ENCODE assay signal across 17 cellular contexts in genomic region chr10:14487511-14487909, GRCh38.
DNase-seq lines count a peak whose midpoint lies in the region; ATAC-seq, FAIRE-seq and TF ChIP-seq lines count a peak whose summit lies in the region.
"Had no signal": no experiment of that assay in that cellular context is flagged by ENCODE, and none has a peak within 500 bp of the region (broad histone marks: within the 10 kb centered on the region; RNA-seq: fewer than 3 reads in every experiment).

No MANE protein-coding gene starts in this region.

- FAIRE-seq in bronchial epithelial cell (lab: Jason Lieb, UNC), result no peak
- FAIRE-seq: GM12891 had no signal

- H3K4me2 ChIP-seq in OCI-LY7 (ENCODE audit: low read length), result no peak overlapping the region

- H2AFZ ChIP-seq in OCI-LY7 (ENCODE audit: low read length), result no peak overlapping the region

- H3K27ac ChIP-seq in AG04450 (ENCODE audit: low read depth, low read length) (peak overlapping the region; percentile 87), OCI-LY7 (ENCODE audit: low read depth, low read length, poor library complexity, severe bottlenecking) (no peak overlapping the region)
- H3K27ac ChIP-seq: skin epidermis, upper lobe of left lung had no signal

- intact Hi-C loops in OCI-LY7 (cut with micrococcal nuclease; ENCODE audit: unreplicated experiment), result no loop called here

- H4K20me1 ChIP-seq in OCI-LY7 (ENCODE audit: insufficient read depth, low read length), result no peaks in the 10 kb centered on the region

- H3K27me3 ChIP-seq in AG04450 (ENCODE audit: control insufficient read depth, insufficient read depth, low read length) (no peaks in the 10 kb centered on the region), bronchial epithelial cell (ENCODE audit: control insufficient read depth, insufficient read depth, low read length) (no peaks in the 10 kb centered on the region)

- no TSS peak for BruUV-seq in OCI-LY7 (replicated peaks; lab: Mats Ljungman, UMichigan)

- no peak for ATAC-seq in HG02610 (IDR thresholded peaks at IDR 0.05; ENCODE audit: unreplicated experiment)
- ATAC-seq: PC-3 had no signal

- DNase-seq in AG04450 (ENCODE audit: low read depth, low spot score) (peak; percentile 50), NCI-H146 treated with DMSO at 0.1 percent for 48 hours (lab: John Stamatoyannopoulos, UW; ENCODE audit: unreplicated experiment) (peak; percentile 73), bronchial epithelial cell (ENCODE audit: low read depth) (peak; percentile 22), iris pigment epithelial cell (ENCODE audit: low read depth) (peak; percentile 55), OCI-LY7 (ENCODE audit: low spot score) (no peak), NCI-H1694 treated with DMSO at 0.1 percent for 48 hours (lab: John Stamatoyannopoulos, UW) (no peak), DMS53 (lab: John Stamatoyannopoulos, UW) (no peak)
- DNase-seq: activated CD4-positive, alpha-beta memory T cell treated with anti-CD3 and anti-CD28 coated beads, Interleukin-2, amount 10 ng/mL, durations not matched to agents 7 days and 5 days; activated naive CD8-positive, alpha-beta T cell treated with anti-CD3 and anti-CD28 coated beads for 36 hours; activated T-cell treated with anti-CD3 and anti-CD28 coated beads, Interleukin-2, amount 50 U/mL, for 48 hours; kidney glomerular epithelial cell; NCI-H226; PC-3; upper lobe of left lung had no signal

- POLR2A ChIA-PET in AG04450 (lab: Yijun Ruan, JAX) (interaction anchor here (0.5 to 2.7 kb wide), 6 partner anchors 39 to 475 kb away, joined by 3 to 27 read pairs (median 8); partner anchors contain the start of genes CDNF, HSPA14 and MSANTD7), OCI-LY7 (lab: Charles Lee) (interaction anchor here (0.7 to 1.6 kb wide), 2 partner anchors 10 to 1106 kb away, joined by 4 to 11 read pairs; no protein-coding TSS in a partner anchor)

- H3K4me3 ChIP-seq in AG04450 (ENCODE audit: low read depth, low read length) (peak overlapping the region; percentile 34; the same call in 1 of the 2 replicates), bronchial epithelial cell (ENCODE audit: low read depth, low read length) (no peak overlapping the region), OCI-LY7 (ENCODE audit: low read depth, low read length, poor library complexity, severe bottlenecking) (no peak overlapping the region)
- H3K4me3 ChIP-seq: skin epidermis, upper lobe of left lung had no signal

- no peak for TF ChIP-seq CTCF in AG04450 (IDR thresholded peaks at IDR 0.05; ENCODE audit: low read depth, low read length)
- TF ChIP-seq CTCF in bronchial epithelial cell (IDR thresholded peaks at IDR 0.05; ENCODE audit: insufficient read depth, low read length, severe bottlenecking), result no peak
- no peak for TF ChIP-seq CTCF in OCI-LY7 (conservative IDR thresholded peaks at IDR 0.05; ENCODE audit: low read length)

- CTCF ChIA-PET in AG04450 (lab: Charles Lee) (interaction anchor here (0.6 to 3.1 kb wide), 5 partner anchors 9 to 291 kb away, joined by 3 to 16 read pairs (median 4); no protein-coding TSS in a partner anchor), OCI-LY7 (lab: Charles Lee; ENCODE audit: unreplicated experiment) (no interaction called here)

- peaks cover 11% of the 10 kb centered on the region for H3K9me3 ChIP-seq in AG04450 (ENCODE audit: control insufficient read depth, insufficient read depth, low read length)
- H3K9me3 ChIP-seq in OCI-LY7 (ENCODE audit: low read length), result no peaks in the 10 kb centered on the region
- H3K9me3 ChIP-seq: upper lobe of left lung had no signal

- no peaks in the 10 kb centered on the region for H3K36me3 ChIP-seq in bronchial epithelial cell (ENCODE audit: control insufficient read depth, insufficient read depth, low read length)
- H3K36me3 ChIP-seq in OCI-LY7 (ENCODE audit: insufficient read depth, low read length), result no peaks in the 10 kb centered on the region
- H3K36me3 ChIP-seq: upper lobe of left lung had no signal

- no peaks in the 10 kb centered on the region for H3K9me2 ChIP-seq in OCI-LY7 (ENCODE audit: insufficient read depth, low read length)

- H3K79me2 ChIP-seq in OCI-LY7 (ENCODE audit: insufficient read depth, low read depth, low read length), result no peaks in the 10 kb centered on the region

- H3K4me1 ChIP-seq in OCI-LY7 (ENCODE audit: insufficient read depth, low read length, poor library complexity, severe bottlenecking), result no peaks in the 10 kb centered on the region

Comparison
In these comparisons a context has a peak if more than half of its experiments do, and no peak if none do; other contexts are left out.
1. DNase-seq: peak in AG04450 (single experiment), NCI-H146 treated with DMSO at 0.1 percent for 48 hours (single experiment), bronchial epithelial cell (single experiment) and iris pigment epithelial cell (single experiment); none in OCI-LY7 (single experiment), NCI-H1694 treated with DMSO at 0.1 percent for 48 hours (single experiment) and DMS53 (single experiment).